ENCODE assay signal across 21 cellular contexts in the genomic region with DNA sequence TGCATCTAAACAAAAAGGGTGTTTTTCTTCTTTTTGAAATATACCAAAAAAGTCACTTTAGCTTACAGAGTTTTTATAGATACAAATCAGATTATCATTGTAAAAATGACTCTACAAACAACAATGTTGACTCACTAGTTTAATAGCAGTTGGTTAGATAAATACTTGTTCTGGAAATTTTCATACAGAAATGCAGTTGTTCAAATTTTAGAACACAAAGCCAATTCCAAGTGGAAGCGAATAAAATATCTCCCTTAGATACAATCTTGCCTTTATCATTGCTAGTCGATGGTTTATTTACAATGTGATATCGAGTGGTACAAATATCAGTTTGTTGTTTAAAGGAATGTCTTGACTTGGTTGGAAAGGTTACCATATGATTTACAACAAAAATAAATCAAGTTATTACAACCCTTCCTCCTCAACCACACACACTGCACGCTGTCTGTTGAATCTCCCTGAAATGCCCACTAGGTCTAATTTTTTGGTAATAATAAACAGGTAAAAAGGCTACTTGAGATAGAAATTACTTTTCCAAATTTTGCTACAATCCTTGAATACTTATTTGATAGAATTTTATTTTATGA.
"Had no signal": no experiment of that assay in that cellular context is flagged by ENCODE, and none has a peak within 500 bp of the region (broad histone marks: within the 10 kb centered on the region; RNA-seq: fewer than 3 reads in every experiment).

No MANE protein-coding gene starts in this region.

- H3K27ac ChIP-seq: adrenal gland, body of pancreas, epithelial cell of prostate, sigmoid colon, testis, upper lobe of right lung had no signal

- H3K27me3 ChIP-seq: adrenal gland, body of pancreas, sigmoid colon, testis, upper lobe of right lung had no signal

- H3K27me3 Mint-ChIP-seq: activated CD4-positive, alpha-beta T cell treated with anti-CD3 and anti-CD28 coated beads, Interleukin-2, amount 10 ng/mL, durations not matched to agents 24 days and 14 days; dendritic cell treated with granulocyte-macrophage colony-stimulating factor and Interleukin-4, amounts not matched to agents 40 ng/mL and 50 ng/mL, for 4 days; effector memory CD8-positive, alpha-beta T cell; stimulated activated naive CD8-positive, alpha-beta T cell treated with anti-CD3 and anti-CD28 coated beads, Interleukin-15, Interleukin-2, amounts not matched to agents 100 ng/mL and 50 ng/mL, for 24 hours had no signal

- H3K9me3 ChIP-seq: adrenal gland, body of pancreas, mucosa of descending colon, sigmoid colon, testis, upper lobe of right lung had no signal

- DNase-seq: activated B cell treated with CpG ODN at 0.5 μM for 24 hours; activated CD4-positive, alpha-beta T cell treated with anti-CD3 and anti-CD28 coated beads, Interleukin-2, amount 10 ng/mL, durations not matched to agents 24 days and 14 days; activated CD8-positive, alpha-beta memory T cell treated with anti-CD3 and anti-CD28 coated beads for 24 hours; activated naive CD4-positive, alpha-beta T cell treated with Interleukin-2 at 50 U/mL for 16 hours; adrenal gland; body of pancreas; central memory CD4-positive, alpha-beta T cell; effector memory CD8-positive, alpha-beta T cell; glutamatergic neuron; mammary epithelial cell; mucosa of descending colon; naive thymus-derived CD8-positive, alpha-beta T cell; sigmoid colon; stimulated activated CD4-positive, alpha-beta T cell treated with anti-CD3 and anti-CD28 coated beads, Interleukin-4, amount 100 ng/mL, for 1 hour; stimulated activated CD8-positive, alpha-beta memory T cell treated with anti-CD3 and anti-CD28 coated beads, Interleukin-4, amount 100 ng/mL, for 48 hours; testis; upper lobe of right lung had no signal

- ATAC-seq: body of pancreas; effector memory CD8-positive, alpha-beta T cell; mucosa of descending colon; naive thymus-derived CD8-positive, alpha-beta T cell; upper lobe of right lung had no signal

- H3K4me1 Mint-ChIP-seq: activated B cell treated with CpG ODN at 0.5 μM for 24 hours had no signal

- H3K4me1 ChIP-seq: adrenal gland, body of pancreas, sigmoid colon, testis, upper lobe of right lung had no signal

- H3K4me3 ChIP-seq: adrenal gland, body of pancreas, mucosa of descending colon, sigmoid colon, testis, upper lobe of right lung had no signal

- H3K9me3 Mint-ChIP-seq: activated B cell treated with CpG ODN at 0.5 μM for 24 hours; activated CD4-positive, alpha-beta T cell treated with anti-CD3 and anti-CD28 coated beads, Interleukin-2, amount 10 ng/mL, durations not matched to agents 24 days and 14 days; dendritic cell treated with granulocyte-macrophage colony-stimulating factor and Interleukin-4, amounts not matched to agents 40 ng/mL and 50 ng/mL, for 4 days; naive thymus-derived CD8-positive, alpha-beta T cell; stimulated activated naive CD8-positive, alpha-beta T cell treated with anti-CD3 and anti-CD28 coated beads, Interleukin-15, Interleukin-2, amounts not matched to agents 100 ng/mL and 50 ng/mL, for 24 hours; T-helper 1 cell treated with Interleukin-12 subunit alpha and Interleukin-12 subunit beta and Interleukin-4 antibody, amounts not matched to agents 30 μg/mL and 1 μg/mL, for 36 hours had no signal

- H3K36me3 Mint-ChIP-seq: naive thymus-derived CD8-positive, alpha-beta T cell had no signal

- H3K27ac Mint-ChIP-seq: activated B cell treated with CpG ODN at 0.5 μM for 24 hours; activated CD4-positive, alpha-beta T cell treated with anti-CD3 and anti-CD28 coated beads, Interleukin-2, amount 10 ng/mL, durations not matched to agents 24 days and 14 days; effector memory CD8-positive, alpha-beta T cell; naive thymus-derived CD8-positive, alpha-beta T cell; stimulated activated naive CD8-positive, alpha-beta T cell treated with anti-CD3 and anti-CD28 coated beads, Interleukin-15, Interleukin-2, amounts not matched to agents 100 ng/mL and 50 ng/mL, for 24 hours; T-helper 1 cell treated with Interleukin-12 subunit alpha and Interleukin-12 subunit beta and Interleukin-4 antibody, amounts not matched to agents 30 μg/mL and 1 μg/mL, for 36 hours had no signal

- H3K4me3 Mint-ChIP-seq: activated B cell treated with CpG ODN at 0.5 μM for 24 hours; activated CD4-positive, alpha-beta T cell treated with anti-CD3 and anti-CD28 coated beads, Interleukin-2, amount 10 ng/mL, durations not matched to agents 24 days and 14 days; dendritic cell treated with granulocyte-macrophage colony-stimulating factor and Interleukin-4, amounts not matched to agents 40 ng/mL and 50 ng/mL, for 4 days; effector memory CD8-positive, alpha-beta T cell; naive thymus-derived CD8-positive, alpha-beta T cell; stimulated activated naive CD8-positive, alpha-beta T cell treated with anti-CD3 and anti-CD28 coated beads, Interleukin-15, Interleukin-2, amounts not matched to agents 100 ng/mL and 50 ng/mL, for 24 hours; T-helper 1 cell treated with Interleukin-12 subunit alpha and Interleukin-12 subunit beta and Interleukin-4 antibody, amounts not matched to agents 30 μg/mL and 1 μg/mL, for 36 hours had no signal
